1 cellular context compared by ENCODE assay signal in the genomic region with DNA sequence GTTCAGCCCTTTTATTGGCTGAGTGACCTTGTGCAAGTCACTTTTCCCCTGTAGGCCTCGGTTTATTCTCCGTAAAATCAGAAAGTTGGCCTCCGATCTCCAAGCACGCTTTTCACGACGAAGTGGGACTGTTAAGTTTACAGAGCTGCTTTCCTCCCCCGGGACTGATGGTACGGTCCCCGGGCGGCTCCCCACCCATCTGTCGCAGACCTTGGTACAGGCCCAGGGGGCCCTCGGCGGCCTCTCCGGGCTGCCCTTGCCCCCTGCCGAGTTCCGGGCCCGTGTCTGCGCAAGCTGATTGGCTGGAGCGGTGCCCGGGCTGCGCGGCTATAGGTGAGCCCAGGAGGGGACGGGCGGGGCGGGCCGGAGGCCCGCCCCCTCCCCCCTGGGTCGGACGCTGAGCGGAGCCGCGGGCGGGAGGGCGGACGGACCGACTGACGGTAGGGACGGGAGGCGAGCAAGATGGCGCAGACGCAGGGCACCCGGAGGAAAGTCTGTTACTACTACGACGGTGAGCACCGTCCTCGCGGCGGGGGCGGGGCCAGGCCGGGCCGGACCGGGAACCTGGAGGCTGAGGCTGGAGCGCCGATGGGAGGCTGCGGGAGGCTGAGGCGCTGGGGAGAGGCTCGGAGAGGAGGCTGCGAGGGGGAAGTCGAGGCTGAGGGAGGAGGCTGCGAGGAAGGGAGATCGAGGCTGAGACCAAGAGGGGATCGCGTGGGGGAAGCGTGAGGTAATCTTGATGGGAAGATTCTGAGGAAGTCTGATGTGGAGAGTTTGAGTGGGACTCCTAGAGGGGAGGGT.
TF ChIP-seq lines count a peak whose summit lies in the region.

A gene (plus strand): TSS at position 376 of the 801 bp plus-strand sequence. CDS start 87 bp downstream, at position 463.

TF ChIP-seq in HepG2, 621 proteins besides CTCF, POLR2A, EP300 and RAD21 (continued from another document and continues in another):
- TF ChIP-seq, protein P1, sequence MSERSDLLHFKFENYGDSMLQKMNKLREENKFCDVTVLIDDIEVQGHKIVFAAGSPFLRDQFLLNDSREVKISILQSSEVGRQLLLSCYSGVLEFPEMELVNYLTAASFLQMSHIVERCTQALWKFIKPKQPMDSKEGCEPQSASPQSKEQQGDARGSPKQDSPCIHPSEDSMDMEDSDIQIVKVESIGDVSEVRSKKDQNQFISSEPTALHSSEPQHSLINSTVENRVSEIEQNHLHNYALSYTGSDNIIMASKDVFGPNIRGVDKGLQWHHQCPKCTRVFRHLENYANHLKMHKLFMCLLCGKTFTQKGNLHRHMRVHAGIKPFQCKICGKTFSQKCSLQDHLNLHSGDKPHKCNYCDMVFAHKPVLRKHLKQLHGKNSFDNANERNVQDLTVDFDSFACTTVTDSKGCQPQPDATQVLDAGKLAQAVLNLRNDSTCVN (CRISPR knock-in tag; IDR thresholded peaks at IDR 0.05; ENCODE audit: borderline replicate concordance): no peak
- TF ChIP-seq ZSCAN21 (CRISPR knock-in tag; IDR thresholded peaks at IDR 0.05; ENCODE audit: borderline replicate concordance): peak; percentile 29; the same call in 1 of the 2 replicates
- no peak for TF ChIP-seq ZNF703 (CRISPR knock-in tag; IDR thresholded peaks at IDR 0.05; ENCODE audit: borderline replicate concordance)
- TF ChIP-seq ZNF251 (CRISPR knock-in tag; IDR thresholded peaks at IDR 0.05): no peak
- TF ChIP-seq ZFYVE20 (CRISPR knock-in tag; IDR thresholded peaks at IDR 0.05; ENCODE audit: borderline replicate concordance, low read depth): no peak
- TF ChIP-seq CC2D1A (CRISPR knock-in tag; IDR thresholded peaks at IDR 0.05): no peak
- TF ChIP-seq CHCHD3 (CRISPR knock-in tag; IDR thresholded peaks at IDR 0.05): no peak
- no peak for TF ChIP-seq ZNF850 (CRISPR knock-in tag; conservative IDR thresholded peaks at IDR 0.05)
- TF ChIP-seq AGO1 (IDR thresholded peaks at IDR 0.05; ENCODE audit: low read depth, low read length, poor library complexity, severe bottlenecking): no peak
- no peak for TF ChIP-seq ZNF816 (CRISPR knock-in tag; IDR thresholded peaks at IDR 0.05; ENCODE audit: borderline replicate concordance)
- peak; percentile 62; the same call in 1 of the 3 replicates for TF ChIP-seq MXI1 (IDR thresholded peaks at IDR 0.05; ENCODE audit: borderline replicate concordance, low read depth, low read length)
- TF ChIP-seq ZNF264 (CRISPR knock-in tag; IDR thresholded peaks at IDR 0.05): peak; percentile 44; the same call in 1 of the 2 replicates
- TF ChIP-seq, protein P2, sequence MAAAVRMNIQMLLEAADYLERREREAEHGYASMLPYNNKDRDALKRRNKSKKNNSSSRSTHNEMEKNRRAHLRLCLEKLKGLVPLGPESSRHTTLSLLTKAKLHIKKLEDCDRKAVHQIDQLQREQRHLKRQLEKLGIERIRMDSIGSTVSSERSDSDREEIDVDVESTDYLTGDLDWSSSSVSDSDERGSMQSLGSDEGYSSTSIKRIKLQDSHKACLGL (CRISPR knock-in tag; IDR thresholded peaks at IDR 0.05): no peak
- peak; percentile 26; the same call in 1 of the 2 replicates for TF ChIP-seq ZNF430 (CRISPR knock-in tag; IDR thresholded peaks at IDR 0.05)
- peak; percentile 58; the same call in 1 of the 2 replicates for TF ChIP-seq ZNF121 (CRISPR knock-in tag; IDR thresholded peaks at IDR 0.05)
- TF ChIP-seq, protein P3, sequence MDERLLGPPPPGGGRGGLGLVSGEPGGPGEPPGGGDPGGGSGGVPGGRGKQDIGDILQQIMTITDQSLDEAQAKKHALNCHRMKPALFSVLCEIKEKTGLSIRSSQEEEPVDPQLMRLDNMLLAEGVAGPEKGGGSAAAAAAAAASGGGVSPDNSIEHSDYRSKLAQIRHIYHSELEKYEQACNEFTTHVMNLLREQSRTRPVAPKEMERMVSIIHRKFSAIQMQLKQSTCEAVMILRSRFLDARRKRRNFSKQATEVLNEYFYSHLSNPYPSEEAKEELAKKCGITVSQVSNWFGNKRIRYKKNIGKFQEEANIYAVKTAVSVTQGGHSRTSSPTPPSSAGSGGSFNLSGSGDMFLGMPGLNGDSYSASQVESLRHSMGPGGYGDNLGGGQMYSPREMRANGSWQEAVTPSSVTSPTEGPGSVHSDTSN (CRISPR knock-in tag; IDR thresholded peaks at IDR 0.05): no peak
- TF ChIP-seq JARID2 (CRISPR knock-in tag; IDR thresholded peaks at IDR 0.05; ENCODE audit: insufficient replicate concordance): no peak
- TF ChIP-seq PCBP1 (IDR thresholded peaks at IDR 0.05; ENCODE audit: borderline replicate concordance, low read depth, low read length): peak; percentile 67; the same call in 1 of the 2 replicates
- TF ChIP-seq TCF7L2 (IDR thresholded peaks at IDR 0.05; ENCODE audit: low read depth, low read length): no peak
- TF ChIP-seq ZNF510 (CRISPR knock-in tag; IDR thresholded peaks at IDR 0.05; ENCODE audit: low read depth): no peak
- TF ChIP-seq, protein P4, sequence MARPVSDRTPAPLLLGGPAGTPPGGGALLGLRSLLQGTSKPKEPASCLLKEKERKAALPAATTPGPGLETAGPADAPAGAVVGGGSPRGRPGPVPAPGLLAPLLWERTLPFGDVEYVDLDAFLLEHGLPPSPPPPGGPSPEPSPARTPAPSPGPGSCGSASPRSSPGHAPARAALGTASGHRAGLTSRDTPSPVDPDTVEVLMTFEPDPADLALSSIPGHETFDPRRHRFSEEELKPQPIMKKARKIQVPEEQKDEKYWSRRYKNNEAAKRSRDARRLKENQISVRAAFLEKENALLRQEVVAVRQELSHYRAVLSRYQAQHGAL (CRISPR knock-in tag; IDR thresholded peaks at IDR 0.05; ENCODE audit: not compliant biosample characterization): no peak
- TF ChIP-seq JUN (CRISPR knock-in tag; IDR thresholded peaks at IDR 0.05): no peak
- TF ChIP-seq ZIK1 (CRISPR knock-in tag; IDR thresholded peaks at IDR 0.05; ENCODE audit: borderline replicate concordance, low read depth): 0 out of 2 replicates have a peak, but pooled peaks have one; percentile 44
- TF ChIP-seq YEATS2 (CRISPR knock-in tag; IDR thresholded peaks at IDR 0.05; ENCODE audit: borderline replicate concordance): peak; percentile 35
- TF ChIP-seq NCOA2 (CRISPR knock-in tag; IDR thresholded peaks at IDR 0.05): no peak
- TF ChIP-seq ZSCAN31 (CRISPR knock-in tag; IDR thresholded peaks at IDR 0.05; ENCODE audit: low read depth): 0 out of 2 replicates have a peak, but pooled peaks have one; percentile 46
- TF ChIP-seq, protein P5, sequence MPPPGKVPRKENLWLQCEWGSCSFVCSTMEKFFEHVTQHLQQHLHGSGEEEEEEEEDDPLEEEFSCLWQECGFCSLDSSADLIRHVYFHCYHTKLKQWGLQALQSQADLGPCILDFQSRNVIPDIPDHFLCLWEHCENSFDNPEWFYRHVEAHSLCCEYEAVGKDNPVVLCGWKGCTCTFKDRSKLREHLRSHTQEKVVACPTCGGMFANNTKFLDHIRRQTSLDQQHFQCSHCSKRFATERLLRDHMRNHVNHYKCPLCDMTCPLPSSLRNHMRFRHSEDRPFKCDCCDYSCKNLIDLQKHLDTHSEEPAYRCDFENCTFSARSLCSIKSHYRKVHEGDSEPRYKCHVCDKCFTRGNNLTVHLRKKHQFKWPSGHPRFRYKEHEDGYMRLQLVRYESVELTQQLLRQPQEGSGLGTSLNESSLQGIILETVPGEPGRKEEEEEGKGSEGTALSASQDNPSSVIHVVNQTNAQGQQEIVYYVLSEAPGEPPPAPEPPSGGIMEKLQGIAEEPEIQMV (CRISPR knock-in tag; IDR thresholded peaks at IDR 0.05; ENCODE audit: low read depth): no peak
- TF ChIP-seq GPN1 (CRISPR knock-in tag; IDR thresholded peaks at IDR 0.05; ENCODE audit: borderline replicate concordance): no peak
- TF ChIP-seq, protein P6, sequence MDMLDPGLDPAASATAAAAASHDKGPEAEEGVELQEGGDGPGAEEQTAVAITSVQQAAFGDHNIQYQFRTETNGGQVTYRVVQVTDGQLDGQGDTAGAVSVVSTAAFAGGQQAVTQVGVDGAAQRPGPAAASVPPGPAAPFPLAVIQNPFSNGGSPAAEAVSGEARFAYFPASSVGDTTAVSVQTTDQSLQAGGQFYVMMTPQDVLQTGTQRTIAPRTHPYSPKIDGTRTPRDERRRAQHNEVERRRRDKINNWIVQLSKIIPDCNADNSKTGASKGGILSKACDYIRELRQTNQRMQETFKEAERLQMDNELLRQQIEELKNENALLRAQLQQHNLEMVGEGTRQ (IDR thresholded peaks at IDR 0.05; ENCODE audit: low read depth, low read length): no peak
- TF ChIP-seq, protein P6 (CRISPR knock-in tag; IDR thresholded peaks at IDR 0.05; ENCODE audit: borderline replicate concordance): no peak
- TF ChIP-seq SMC3 (IDR thresholded peaks at IDR 0.05; ENCODE audit: low read length): no peak
- TF ChIP-seq ZFP36L1 (CRISPR knock-in tag; IDR thresholded peaks at IDR 0.05): no peak; the same call in 1 of the 2 replicates
- TF ChIP-seq ZFX (CRISPR knock-in tag; IDR thresholded peaks at IDR 0.05; ENCODE audit: low read depth): peak; percentile 67; the same call in 1 of the 2 replicates
- no peak for TF ChIP-seq ZFP82 (CRISPR knock-in tag; IDR thresholded peaks at IDR 0.05; ENCODE audit: borderline replicate concordance)
- no peak for TF ChIP-seq ZNF543 (CRISPR knock-in tag; IDR thresholded peaks at IDR 0.05)
- peak; percentile 73 for TF ChIP-seq YEATS4 (CRISPR knock-in tag; IDR thresholded peaks at IDR 0.05; ENCODE audit: borderline replicate concordance)
- TF ChIP-seq SUZ12 (IDR thresholded peaks at IDR 0.05; ENCODE audit: low read depth, low read length): no peak
- TF ChIP-seq ZNF101 (CRISPR knock-in tag; IDR thresholded peaks at IDR 0.05; ENCODE audit: borderline replicate concordance, low read depth): no peak
- TF ChIP-seq BORCS8-MEF2B (CRISPR knock-in tag; IDR thresholded peaks at IDR 0.05): no peak
- TF ChIP-seq, protein P7, sequence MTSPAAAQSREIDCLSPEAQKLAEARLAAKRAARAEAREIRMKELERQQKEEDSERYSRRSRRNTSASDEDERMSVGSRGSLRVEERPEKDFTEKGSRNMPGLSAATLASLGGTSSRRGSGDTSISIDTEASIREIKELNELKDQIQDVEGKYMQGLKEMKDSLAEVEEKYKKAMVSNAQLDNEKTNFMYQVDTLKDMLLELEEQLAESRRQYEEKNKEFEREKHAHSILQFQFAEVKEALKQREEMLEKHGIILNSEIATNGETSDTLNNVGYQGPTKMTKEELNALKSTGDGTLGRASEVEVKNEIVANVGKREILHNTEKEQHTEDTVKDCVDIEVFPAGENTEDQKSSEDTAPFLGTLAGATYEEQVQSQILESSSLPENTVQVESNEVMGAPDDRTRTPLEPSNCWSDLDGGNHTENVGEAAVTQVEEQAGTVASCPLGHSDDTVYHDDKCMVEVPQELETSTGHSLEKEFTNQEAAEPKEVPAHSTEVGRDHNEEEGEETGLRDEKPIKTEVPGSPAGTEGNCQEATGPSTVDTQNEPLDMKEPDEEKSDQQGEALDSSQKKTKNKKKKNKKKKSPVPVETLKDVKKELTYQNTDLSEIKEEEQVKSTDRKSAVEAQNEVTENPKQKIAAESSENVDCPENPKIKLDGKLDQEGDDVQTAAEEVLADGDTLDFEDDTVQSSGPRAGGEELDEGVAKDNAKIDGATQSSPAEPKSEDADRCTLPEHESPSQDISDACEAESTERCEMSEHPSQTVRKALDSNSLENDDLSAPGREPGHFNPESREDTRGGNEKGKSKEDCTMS (CRISPR knock-in tag; conservative IDR thresholded peaks at IDR 0.05): no peak
- TF ChIP-seq IRX3 (CRISPR knock-in tag; IDR thresholded peaks at IDR 0.05; ENCODE audit: borderline replicate concordance, low read depth): no peak
- no peak for TF ChIP-seq U2AF2 (IDR thresholded peaks at IDR 0.05; ENCODE audit: low read depth, low read length)
- TF ChIP-seq TBL1XR1 (IDR thresholded peaks at IDR 0.05; ENCODE audit: borderline replicate concordance, low read length, partially characterized antibody): no peak
- TF ChIP-seq CBFB (CRISPR knock-in tag; IDR thresholded peaks at IDR 0.05): no peak
- TF ChIP-seq PHF20 (CRISPR knock-in tag; IDR thresholded peaks at IDR 0.05): peak; percentile 66
- TF ChIP-seq PHF8 (CRISPR knock-in tag; IDR thresholded peaks at IDR 0.05): peak; percentile 80
- no peak for TF ChIP-seq SNRNP70 (IDR thresholded peaks at IDR 0.05; ENCODE audit: low read depth, low read length)
- no peak for TF ChIP-seq ZNF644 (CRISPR knock-in tag; IDR thresholded peaks at IDR 0.05; ENCODE audit: low read depth)
- TF ChIP-seq ZBTB3 (CRISPR knock-in tag; IDR thresholded peaks at IDR 0.05; ENCODE audit: borderline replicate concordance, low read depth): no peak
- no peak for TF ChIP-seq ZFP36 (IDR thresholded peaks at IDR 0.05; ENCODE audit: borderline replicate concordance, low read depth, low read length, partially characterized antibody)
- TF ChIP-seq, protein P8, sequence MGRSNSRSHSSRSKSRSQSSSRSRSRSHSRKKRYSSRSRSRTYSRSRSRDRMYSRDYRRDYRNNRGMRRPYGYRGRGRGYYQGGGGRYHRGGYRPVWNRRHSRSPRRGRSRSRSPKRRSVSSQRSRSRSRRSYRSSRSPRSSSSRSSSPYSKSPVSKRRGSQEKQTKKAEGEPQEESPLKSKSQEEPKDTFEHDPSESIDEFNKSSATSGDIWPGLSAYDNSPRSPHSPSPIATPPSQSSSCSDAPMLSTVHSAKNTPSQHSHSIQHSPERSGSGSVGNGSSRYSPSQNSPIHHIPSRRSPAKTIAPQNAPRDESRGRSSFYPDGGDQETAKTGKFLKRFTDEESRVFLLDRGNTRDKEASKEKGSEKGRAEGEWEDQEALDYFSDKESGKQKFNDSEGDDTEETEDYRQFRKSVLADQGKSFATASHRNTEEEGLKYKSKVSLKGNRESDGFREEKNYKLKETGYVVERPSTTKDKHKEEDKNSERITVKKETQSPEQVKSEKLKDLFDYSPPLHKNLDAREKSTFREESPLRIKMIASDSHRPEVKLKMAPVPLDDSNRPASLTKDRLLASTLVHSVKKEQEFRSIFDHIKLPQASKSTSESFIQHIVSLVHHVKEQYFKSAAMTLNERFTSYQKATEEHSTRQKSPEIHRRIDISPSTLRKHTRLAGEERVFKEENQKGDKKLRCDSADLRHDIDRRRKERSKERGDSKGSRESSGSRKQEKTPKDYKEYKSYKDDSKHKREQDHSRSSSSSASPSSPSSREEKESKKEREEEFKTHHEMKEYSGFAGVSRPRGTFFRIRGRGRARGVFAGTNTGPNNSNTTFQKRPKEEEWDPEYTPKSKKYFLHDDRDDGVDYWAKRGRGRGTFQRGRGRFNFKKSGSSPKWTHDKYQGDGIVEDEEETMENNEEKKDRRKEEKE (IDR thresholded peaks at IDR 0.05): no peak
- TF ChIP-seq, protein P9, sequence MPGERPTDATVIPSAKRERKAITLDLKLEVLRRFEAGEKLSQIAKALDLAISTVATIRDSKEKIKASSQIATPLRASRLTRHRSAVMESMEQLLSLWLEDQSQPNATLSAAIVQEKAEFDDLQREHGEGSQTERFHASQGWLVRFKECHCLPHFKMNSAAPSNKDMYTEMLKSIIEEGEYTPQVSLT (CRISPR knock-in tag; IDR thresholded peaks at IDR 0.05; ENCODE audit: borderline replicate concordance, low read depth): no peak
- 0 out of 2 replicates have a peak, but pooled peaks have one; percentile 25 for TF ChIP-seq HES4 (CRISPR knock-in tag; IDR thresholded peaks at IDR 0.05; ENCODE audit: borderline replicate concordance)
- no peak for TF ChIP-seq CEBPG (CRISPR knock-in tag; IDR thresholded peaks at IDR 0.05)
- no peak for TF ChIP-seq PRMT3 (CRISPR knock-in tag; IDR thresholded peaks at IDR 0.05; ENCODE audit: borderline replicate concordance, low read depth)
- no peak for TF ChIP-seq JUND (CRISPR knock-in tag; IDR thresholded peaks at IDR 0.05)
- TF ChIP-seq ZEB1 (IDR thresholded peaks at IDR 0.05; ENCODE audit: insufficient replicate concordance, low read depth): no peak
